8 cellular contexts compared by ENCODE assay signal in genomic region chr7:36366649-36367560, GRCh38. TPM values are rescaled to one million over a fixed set of nuclear protein-coding genes. Genes with fewer than 3 reads are reported as not detected.
DNase-seq lines count a peak whose midpoint lies in the region; ATAC-seq and TF ChIP-seq lines count a peak whose summit lies in the region.

No MANE protein-coding gene starts in this region.

- H3K4me1 ChIP-seq in right atrium auricular region (peaks cover 0 to 10% of the 10 kb centered on the region in 2 donors), prostate gland (replicated peaks) (no peaks in the 10 kb centered on the region)

- H3K27me3 ChIP-seq in right atrium auricular region (no peaks in the 10 kb centered on the region), prostate gland (replicated peaks; ENCODE audit: insufficient read depth) (no peaks in the 10 kb centered on the region)

- H3K27ac ChIP-seq in angular gyrus (ENCODE audit: low read depth, low read length) (peak overlapping the region; percentile 81), right atrium auricular region (peak overlapping the region; percentile 69 to 82), prostate gland (peak overlapping the region; percentile 72 to 73)

- H3K27me3 Mint-ChIP-seq in T-helper 1 cell treated with Interleukin-12 subunit alpha and Interleukin-12 subunit beta and Interleukin-4 antibody, amounts not matched to agents 30 μg/mL and 1 μg/mL, for 36 hours (ENCODE audit: low read depth) = peaks cover 47% of the 10 kb centered on the region

- no peaks in the 10 kb centered on the region for H3K9me3 ChIP-seq in right atrium auricular region
- H3K9me3 ChIP-seq in prostate gland = no peaks in the 10 kb centered on the region

- peak; percentile 41 for TF ChIP-seq POLR2A in prostate gland (IDR thresholded peaks at IDR 0.05)

- ATAC-seq in HG02884 (IDR thresholded peaks at IDR 0.05; ENCODE audit: unreplicated experiment) = peak; percentile 96

- peak overlapping the region; percentile 84 for H3K4me3 Mint-ChIP-seq in T-helper 1 cell treated with Interleukin-12 subunit alpha and Interleukin-12 subunit beta and Interleukin-4 antibody, amounts not matched to agents 30 μg/mL and 1 μg/mL, for 36 hours

- DNase-seq in GM13976 (ENCODE audit: low spot score) (peak; percentile 96), NCI-H1436 treated with DMSO at 0.1 percent for 48 hours (lab: John Stamatoyannopoulos, UW) (peak; percentile 61), right atrium auricular region (ENCODE audit: low spot score) (peak; percentile 79), prostate gland (ENCODE audit: low spot score) (peak; percentile 85), ureter (ENCODE audit: low spot score) (peak; percentile 84)

- WGBS in prostate gland = under 1% methylated on average over 88 of the region's 99 CpGs

- H3K9me3 Mint-ChIP-seq in T-helper 1 cell treated with Interleukin-12 subunit alpha and Interleukin-12 subunit beta and Interleukin-4 antibody, amounts not matched to agents 30 μg/mL and 1 μg/mL, for 36 hours = no peaks in the 10 kb centered on the region

- intact Hi-C loops in prostate gland (cut with DNase I) = loop anchor here (2.0 kb wide), 1 partner anchor 22 kb away; the partner anchor contains the start of gene ANLN

- peak overlapping the region; percentile 76 to 92 for H3K4me3 ChIP-seq in right atrium auricular region
- peak overlapping the region; percentile 70 to 75 for H3K4me3 ChIP-seq in prostate gland

- no peaks in the 10 kb centered on the region for H3K36me3 ChIP-seq in right atrium auricular region
- H3K36me3 ChIP-seq in prostate gland = no peaks in the 10 kb centered on the region

- H3K27ac Mint-ChIP-seq in T-helper 1 cell treated with Interleukin-12 subunit alpha and Interleukin-12 subunit beta and Interleukin-4 antibody, amounts not matched to agents 30 μg/mL and 1 μg/mL, for 36 hours = no peak overlapping the region

- TF ChIP-seq CTCF in GM13976 (IDR thresholded peaks at IDR 0.05; ENCODE audit: borderline replicate concordance, control extremely low read depth, extremely low read depth, insufficient read depth, missing control alignments) = peak; percentile 98
- peak; percentile 83 to 93 for TF ChIP-seq CTCF in right atrium auricular region (IDR thresholded peaks at IDR 0.05)
- TF ChIP-seq CTCF in prostate gland (IDR thresholded peaks at IDR 0.05) = peak; percentile 71 to 97 (median 94)

- in situ Hi-C loops in GM13976 (cut with MboI; ENCODE audit: low sequenced_read_pairs, unreplicated experiment) = no loop called here

- H3K36me3 Mint-ChIP-seq in T-helper 1 cell treated with Interleukin-12 subunit alpha and Interleukin-12 subunit beta and Interleukin-4 antibody, amounts not matched to agents 30 μg/mL and 1 μg/mL, for 36 hours (ENCODE audit: low read depth) = no peaks in the 10 kb centered on the region

- H3K4me1 Mint-ChIP-seq in T-helper 1 cell treated with Interleukin-12 subunit alpha and Interleukin-12 subunit beta and Interleukin-4 antibody, amounts not matched to agents 30 μg/mL and 1 μg/mL, for 36 hours (ENCODE audit: low read depth) = no peaks in the 10 kb centered on the region

RNA-seq across cellular contexts. Expression of gene ANLN, which starts 22.8 kb away (rescaled TPM):
- total RNA-seq in right atrium auricular region (1 to 10 TPM; 2.4 to 9.0 TPM), prostate gland (10 to 100 TPM in 1 of 2 donors, 1 to 10 TPM in 1; 9.9 to 13.6 TPM), ureter (5.8 TPM)

Comparison
In these comparisons a context has a peak if more than half of its experiments do, and no peak if none do; other contexts are left out.
1. Peak in every context shown above with its lines: DNase-seq, ATAC-seq, H3K4me3 ChIP-seq and H3K27ac ChIP-seq.